In the genomic region with DNA sequence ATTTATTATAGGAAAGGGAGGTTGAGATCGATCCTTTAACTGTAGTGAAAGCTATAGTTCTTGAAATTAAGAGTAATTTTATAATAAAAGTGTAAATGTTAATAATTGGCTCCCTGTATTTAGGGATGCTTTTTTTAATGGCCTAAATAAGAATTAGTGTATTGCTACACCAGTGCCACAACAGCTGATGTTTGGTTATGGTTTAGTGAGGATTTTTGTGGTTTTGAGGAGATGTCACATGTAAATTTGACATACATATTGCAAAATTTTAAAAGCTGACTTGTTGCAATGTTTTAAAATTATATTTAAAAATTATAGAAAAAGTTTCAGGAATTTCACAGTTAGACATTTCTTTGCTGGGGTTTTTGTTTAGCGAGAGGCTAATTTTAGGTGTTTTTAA, we compare ENCODE assay signal across 9 cellular contexts. TPM values are rescaled to one million over a fixed set of nuclear protein-coding genes. Genes with fewer than 3 reads are reported as not detected.
DNase-seq lines count a peak whose midpoint lies in the region; ATAC-seq and TF ChIP-seq lines count a peak whose summit lies in the region.
"Had no signal": no experiment of that assay in that cellular context is flagged by ENCODE, and none has a peak within 500 bp of the region (broad histone marks: within the 10 kb centered on the region; RNA-seq: fewer than 3 reads in every experiment).

No MANE protein-coding gene starts in this region.

- no peaks in the 10 kb centered on the region for H3K9me3 ChIP-seq in CD4-positive, alpha-beta memory T cell (ENCODE audit: control insufficient read depth in 1 of 2, low read length in 2 of 2)
- H3K9me3 ChIP-seq in neural progenitor cell (ENCODE audit: low read depth): no peaks in the 10 kb centered on the region

- peak overlapping the region; percentile 97 for H3K4me2 ChIP-seq in neural progenitor cell

- peak overlapping the region; percentile 40 to 93 for H3K4me3 ChIP-seq in CD4-positive, alpha-beta memory T cell (ENCODE audit: low read length in 2 of 2)
- peak overlapping the region; percentile 80 for H3K4me3 ChIP-seq in neural progenitor cell

- H3K4me1 Mint-ChIP-seq in CD4-positive, alpha-beta memory T cell: peaks cover 45 to 67% (median 54%) of the 10 kb centered on the region in 4 donors
- H3K4me1 Mint-ChIP-seq in dendritic cell treated with granulocyte-macrophage colony-stimulating factor and Interleukin-4, amounts not matched to agents 40 ng/mL and 50 ng/mL, for 4 days (ENCODE audit: low read depth): peaks cover 18% of the 10 kb centered on the region
- H3K4me1 Mint-ChIP-seq in neural progenitor cell: peaks cover 43% of the 10 kb centered on the region

- CTCF ChIA-PET in CD4-positive, alpha-beta memory T cell (lab: Charles Lee; ENCODE audit: partially characterized antibody): interaction anchor here (0.6 to 2.4 kb wide), 4 partner anchors 16 to 103 kb away, joined by 3 to 7 read pairs (median 6); no protein-coding TSS in a partner anchor

- peaks cover 0 to 31% of the 10 kb centered on the region in 2 donors for H3K36me3 Mint-ChIP-seq in CD4-positive, alpha-beta memory T cell
- peaks cover 48% of the 10 kb centered on the region for H3K36me3 Mint-ChIP-seq in dendritic cell treated with granulocyte-macrophage colony-stimulating factor and Interleukin-4, amounts not matched to agents 40 ng/mL and 50 ng/mL, for 4 days (ENCODE audit: low read depth)
- H3K36me3 Mint-ChIP-seq in neural progenitor cell: peaks cover 13% of the 10 kb centered on the region

- peak in 1 of 5 donors; percentile 20 for DNase-seq in CD4-positive, alpha-beta memory T cell
- DNase-seq in NOMO-1 treated with DMSO at 0.1 percent for 48 hours (lab: John Stamatoyannopoulos, UW; ENCODE audit: unreplicated experiment): peak; percentile 51
- no peak for DNase-seq in neural progenitor cell (ENCODE audit: low spot score)
- no peak for DNase-seq in mucosa of gallbladder (ENCODE audit: low spot score)
- no peak for DNase-seq in SW 1271 (lab: John Stamatoyannopoulos, UW)
- DNase-seq in GM20000 (ENCODE audit: low spot score): no peak
- DNase-seq: stimulated activated CD4-positive, alpha-beta T cell treated with anti-CD3 and anti-CD28 coated beads, Interleukin-1b, Interleukin-23, amount 100 ng/mL, for 48 hours had no signal

- peak overlapping the region in 4 of 7 donors; percentile 31 to 93 (median 77) for H3K27ac Mint-ChIP-seq in CD4-positive, alpha-beta memory T cell
- H3K27ac Mint-ChIP-seq in dendritic cell treated with granulocyte-macrophage colony-stimulating factor and Interleukin-4, amounts not matched to agents 40 ng/mL and 50 ng/mL, for 4 days: no peak overlapping the region
- H3K27ac Mint-ChIP-seq in neural progenitor cell: no peak overlapping the region

- peaks cover 80% of the 10 kb centered on the region for H4K20me1 ChIP-seq in neural progenitor cell (ENCODE audit: low read depth)

- peaks cover 0 to 4% (median 0%) of the 10 kb centered on the region in 8 donors for H3K9me3 Mint-ChIP-seq in CD4-positive, alpha-beta memory T cell
- H3K9me3 Mint-ChIP-seq in dendritic cell treated with granulocyte-macrophage colony-stimulating factor and Interleukin-4, amounts not matched to agents 40 ng/mL and 50 ng/mL, for 4 days: no peaks in the 10 kb centered on the region
- no peaks in the 10 kb centered on the region for H3K9me3 Mint-ChIP-seq in neural progenitor cell

- H3K9ac ChIP-seq in neural progenitor cell: peak overlapping the region; percentile 40

- peaks cover 24% of the 10 kb centered on the region for H3F3A ChIP-seq in neural progenitor cell (ENCODE audit: low read depth)

- H3K4me3 Mint-ChIP-seq in CD4-positive, alpha-beta memory T cell: peak overlapping the region; percentile 82 to 99 (median 92)
- peak overlapping the region; percentile 98 for H3K4me3 Mint-ChIP-seq in dendritic cell treated with granulocyte-macrophage colony-stimulating factor and Interleukin-4, amounts not matched to agents 40 ng/mL and 50 ng/mL, for 4 days
- peak overlapping the region; percentile 84 for H3K4me3 Mint-ChIP-seq in neural progenitor cell

- ATAC-seq in GM18520 (IDR thresholded peaks at IDR 0.05; ENCODE audit: unreplicated experiment): no peak

- no peaks in the 10 kb centered on the region for H3K27me3 Mint-ChIP-seq in CD4-positive, alpha-beta memory T cell
- no peaks in the 10 kb centered on the region for H3K27me3 Mint-ChIP-seq in dendritic cell treated with granulocyte-macrophage colony-stimulating factor and Interleukin-4, amounts not matched to agents 40 ng/mL and 50 ng/mL, for 4 days
- no peaks in the 10 kb centered on the region for H3K27me3 Mint-ChIP-seq in neural progenitor cell (ENCODE audit: insufficient read depth, low read depth)

- peaks cover 66% of the 10 kb centered on the region for H3K4me1 ChIP-seq in CD4-positive, alpha-beta memory T cell (ENCODE audit: insufficient read depth, low read length)
- peaks cover 44% of the 10 kb centered on the region for H3K4me1 ChIP-seq in neural progenitor cell

- H3K79me2 ChIP-seq in neural progenitor cell (ENCODE audit: low read depth): peaks cover 80% of the 10 kb centered on the region

- no peak overlapping the region for H2AFZ ChIP-seq in neural progenitor cell (replicated peaks)

- intact Hi-C loops in CD4-positive, alpha-beta memory T cell (cut with micrococcal nuclease): loop anchor here (1.0 to 10.0 kb wide), 4 partner anchors 8 to 793 kb away; a partner anchor contains a TSS
- intact Hi-C loops in dendritic cell treated with granulocyte-macrophage colony-stimulating factor and Interleukin-4, amounts not matched to agents 40 ng/mL and 50 ng/mL, for 4 days (cut with micrococcal nuclease): loop anchor here (2.0 to 5.0 kb wide), 2 partner anchors 35 to 83 kb away; no protein-coding TSS in a partner anchor

- TF ChIP-seq CTCF in neural progenitor cell (IDR thresholded peaks at IDR 0.05): no peak
- no peak for TF ChIP-seq CTCF in GM20000 (IDR thresholded peaks at IDR 0.05; ENCODE audit: extremely low read depth, missing control alignments)

- no peak overlapping the region for H3K27ac ChIP-seq in CD4-positive, alpha-beta memory T cell (ENCODE audit: low read depth, low read length)
- H3K27ac ChIP-seq in neural progenitor cell: no peak overlapping the region

- H3K36me3 ChIP-seq in CD4-positive, alpha-beta memory T cell (ENCODE audit: insufficient read depth, low read length): no peaks in the 10 kb centered on the region
- H3K36me3 ChIP-seq in neural progenitor cell: no peaks in the 10 kb centered on the region

- H3K27me3 ChIP-seq in CD4-positive, alpha-beta memory T cell (ENCODE audit: insufficient read depth, low read length): no peaks in the 10 kb centered on the region
- H3K27me3 ChIP-seq in neural progenitor cell: no peaks in the 10 kb centered on the region

- POLR2A ChIA-PET in CD4-positive, alpha-beta memory T cell (lab: Charles Lee; ENCODE audit: partially characterized antibody): interaction anchor here (1.3 to 6.8 kb wide), 3 partner anchors 14 to 350 kb away, joined by 4 to 107 read pairs (median 74); a partner anchor contains a TSS

RNA-seq across cellular contexts. Expression of a gene that starts 3.9 kb away (rescaled TPM):
- 10 to 100 TPM; 25.3 to 25.7 TPM for total RNA-seq in CD4-positive, alpha-beta memory T cell
- polyA plus RNA-seq in CD4-positive, alpha-beta memory T cell: 10 to 100 TPM in 1 of 2 donors, 1 to 10 TPM in 1; 5.5 to 14.1 TPM
- total RNA-seq in neural progenitor cell (ENCODE audit: low replicate concordance): 15.4 and 18.7 TPM in 2 replicates
- total RNA-seq in mucosa of gallbladder: 25.6 TPM

Comparison
In these comparisons a context has a peak if more than half of its experiments do, and no peak if none do; other contexts are left out.
1. H3K27ac Mint-ChIP-seq: peak in CD4-positive, alpha-beta memory T cell (4 of 7); none in dendritic cell treated with granulocyte-macrophage colony-stimulating factor and Interleukin-4, amounts not matched to agents 40 ng/mL and 50 ng/mL, for 4 days (single experiment) and neural progenitor cell (single experiment).
2. Peak in every context shown above with its lines, with median percentiles within 50 percentile points of each other: H3K4me3 Mint-ChIP-seq.